19 cellular contexts compared by ENCODE assay signal in genomic region chr12:90621927-90622326, GRCh38.
A peak's percentile ranks its signal among the peaks of the same experiment; 100 is the strongest.
DNase-seq lines count a peak whose midpoint lies in the region; TF ChIP-seq lines count a peak whose summit lies in the region.
"Had no signal": no experiment of that assay in that cellular context is flagged by ENCODE, and none has a peak within 500 bp of the region (broad histone marks: within the 10 kb centered on the region; RNA-seq: fewer than 3 reads in every experiment).

No MANE protein-coding gene starts in this region.

- H2BK12ac ChIP-seq in mesenchymal stem cell (ENCODE audit: low read length in 2 of 2), result no peak overlapping the region

- H2AK5ac ChIP-seq in mesenchymal stem cell (ENCODE audit: low read length, severe bottlenecking), result no peak overlapping the region

- no peak overlapping the region for H3K14ac ChIP-seq in mesenchymal stem cell (ENCODE audit: low read length in 2 of 2)

- H2AFZ ChIP-seq in mammary epithelial cell (ENCODE audit: low read depth, low read length), result no peak overlapping the region
- no peak overlapping the region for H2AFZ ChIP-seq in mesenchymal stem cell (ENCODE audit: low read depth, low read length)
- H2AFZ ChIP-seq: hepatocyte, parathyroid adenoma had no signal

- H4K20me1 ChIP-seq in mammary epithelial cell (ENCODE audit: insufficient read depth, low read length), result no peaks in the 10 kb centered on the region

- H4K8ac ChIP-seq in mesenchymal stem cell (ENCODE audit: low read length), result no peak overlapping the region

- no peak overlapping the region for H3K4ac ChIP-seq in mesenchymal stem cell (ENCODE audit: low read depth in 1 of 2, low read length in 2 of 2)

- DNase-seq in AG08396 (ENCODE audit: low spot score), result peak; percentile 2
- DNase-seq in HT1080 (ENCODE audit: low read depth), result peak; percentile 37
- peak; percentile 26 for DNase-seq in mammary epithelial cell
- DNase-seq in mesenchymal stem cell, result peak; percentile 88
- DNase-seq in hippocampal formation (lab: John Stamatoyannopoulos, UW), result no peak
- no peak for DNase-seq in CD1c-positive myeloid dendritic cell (ENCODE audit: extremely low spot score)
- DNase-seq in NCI-H1694 treated with DMSO at 0.1 percent for 48 hours (lab: John Stamatoyannopoulos, UW), result no peak
- no peak for DNase-seq in DMS114 treated with DMSO at 0.1 percent for 48 hours (lab: John Stamatoyannopoulos, UW; ENCODE audit: unreplicated experiment)
- DNase-seq: activated naive CD4-positive, alpha-beta T cell treated with anti-CD3 and anti-CD28 coated beads, Interleukin-2, amount 50 U/mL, for 16 hours; activated T-cell treated with anti-CD3 and anti-CD28 coated beads, Interleukin-2, amount 50 U/mL, for 1 hour; AML-193; left colon; NCI-H1417 treated with DMSO at 0.1 percent for 48 hours; NCI-H226 had no signal

- H3K9ac ChIP-seq in mammary epithelial cell (ENCODE audit: insufficient read depth, low read length), result no peak overlapping the region
- H3K9ac ChIP-seq in mesenchymal stem cell (ENCODE audit: low read length), result peak overlapping the region; percentile 57
- H3K9ac ChIP-seq: parathyroid adenoma had no signal

- H3K4me2 ChIP-seq in mammary epithelial cell (ENCODE audit: insufficient read depth, low read depth, low read length) (no peak overlapping the region), mesenchymal stem cell (ENCODE audit: low read length, poor library complexity, severe bottlenecking) (no peak overlapping the region)
- H3K4me2 ChIP-seq: hepatocyte had no signal

- H3K4me1 ChIP-seq in mammary epithelial cell (ENCODE audit: insufficient read depth, low read length) (peaks cover 4% of the 10 kb centered on the region), mesenchymal stem cell (ENCODE audit: control insufficient read depth, insufficient read depth, low read depth, low read length) (peaks cover under 1% of the 10 kb centered on the region)
- H3K4me1 ChIP-seq: parathyroid adenoma, vagina had no signal

- in situ Hi-C loops in mammary epithelial cell (cut with MboI; ENCODE audit: low sequenced_read_pairs in 2 of 2), result no loop called here

- H3K27ac ChIP-seq in mammary epithelial cell (ENCODE audit: insufficient read depth, low read depth, low read length) (no peak overlapping the region), mesenchymal stem cell (ENCODE audit: low read length, poor library complexity, severe bottlenecking) (no peak overlapping the region)
- H3K27ac ChIP-seq: hepatocyte, HL-60, parathyroid adenoma, SK-N-MC, vagina had no signal

- WGBS in mammary epithelial cell (ENCODE audit: low coverage, missing lambda C conversion rate), result 81% methylated on average over 2 of the region's 2 CpGs
- whole genome bisulfite sequencing in mesenchymal stem cell, result 57% methylated on average over 2 of the region's 2 CpGs

- no peak overlapping the region for H3K18ac ChIP-seq in mesenchymal stem cell (ENCODE audit: low read depth in 1 of 2, low read length in 2 of 2)

- H2BK120ac ChIP-seq in mesenchymal stem cell (ENCODE audit: low read depth, low read length), result no peak overlapping the region

- dilution Hi-C loops in mammary epithelial cell (cut with HindIII; ENCODE audit: low sequenced_read_pairs), result no loop called here

- H2BK5ac ChIP-seq in mesenchymal stem cell (ENCODE audit: low read depth, low read length, poor library complexity, severe bottlenecking), result no peak overlapping the region

- no TSS peak for BruUV-seq in mammary epithelial cell (replicated peaks; lab: Mats Ljungman, UMichigan)

- CTCF ChIA-PET in mammary epithelial cell (lab: Charles Lee; ENCODE audit: low non-redundant PET), result no interaction called here

- H4K91ac ChIP-seq in mesenchymal stem cell (ENCODE audit: low read length), result no peak overlapping the region

- H3K79me2 ChIP-seq in mammary epithelial cell (ENCODE audit: insufficient read depth, low read length), result no peaks in the 10 kb centered on the region
- H3K79me2 ChIP-seq: hepatocyte, parathyroid adenoma had no signal

- H3K27me3 ChIP-seq in mammary epithelial cell (ENCODE audit: insufficient read depth, low read length) (no peaks in the 10 kb centered on the region), mesenchymal stem cell (ENCODE audit: control insufficient read depth in 1 of 2, insufficient read depth in 1 of 2, low read length in 2 of 2) (no peaks in the 10 kb centered on the region)
- H3K27me3 ChIP-seq: hepatocyte, vagina had no signal

- no peak overlapping the region for H3K23ac ChIP-seq in mesenchymal stem cell (ENCODE audit: low read length in 2 of 2)

- H3K4me3 ChIP-seq in mammary epithelial cell (replicated peaks in 1 of 3; ENCODE audit: insufficient read depth in 1 of 3, low read depth in 2 of 3, low read length in 3 of 3) (no peak overlapping the region), mesenchymal stem cell (ENCODE audit: insufficient read depth in 1 of 2, low read depth in 1 of 2, low read length in 2 of 2) (no peak overlapping the region)
- H3K4me3 ChIP-seq: hepatocyte, SK-N-MC, vagina had no signal

- no peak overlapping the region for H2BK15ac ChIP-seq in mesenchymal stem cell (ENCODE audit: low read depth, poor library complexity, severe bottlenecking)

- intact Hi-C loops in mammary epithelial cell (cut with micrococcal nuclease), result no loop called here

- no peaks in the 10 kb centered on the region for H3K9me3 ChIP-seq in mammary epithelial cell (replicated peaks; ENCODE audit: insufficient read depth, low read length)
- H3K9me3 ChIP-seq in mesenchymal stem cell (ENCODE audit: control insufficient read depth, low read length), result no peaks in the 10 kb centered on the region
- H3K9me3 ChIP-seq: vagina had no signal

- H3K36me3 ChIP-seq in mammary epithelial cell (ENCODE audit: insufficient read depth, low read length) (no peaks in the 10 kb centered on the region), mesenchymal stem cell (ENCODE audit: control insufficient read depth in 1 of 2, insufficient read depth in 2 of 2, low read depth in 1 of 2, low read length in 2 of 2) (no peaks in the 10 kb centered on the region)
- H3K36me3 ChIP-seq: vagina had no signal

- no peak for TF ChIP-seq CTCF in mammary epithelial cell (conservative IDR thresholded peaks at IDR 0.05 in 1 of 2, IDR thresholded peaks at IDR 0.05 in 1 of 2; ENCODE audit: extremely low read depth in 1 of 2, insufficient read depth in 1 of 2, low read depth in 1 of 2, low read length in 2 of 2)

- H3K79me1 ChIP-seq in mesenchymal stem cell (replicated peaks; ENCODE audit: low read length, poor library complexity, severe bottlenecking), result no peaks in the 10 kb centered on the region

Comparison
In these comparisons a context has a peak if more than half of its experiments do, and no peak if none do; other contexts are left out.
1. DNase-seq: peak in AG08396 (single experiment), HT1080 (single experiment), mammary epithelial cell (single experiment) and mesenchymal stem cell (single experiment); none in hippocampal formation (0 of 2), CD1c-positive myeloid dendritic cell (single experiment), NCI-H1694 treated with DMSO at 0.1 percent for 48 hours (single experiment) and DMS114 treated with DMSO at 0.1 percent for 48 hours (single experiment).